Comparison of ENCODE assay signal across 22 cellular contexts in the genomic region with DNA sequence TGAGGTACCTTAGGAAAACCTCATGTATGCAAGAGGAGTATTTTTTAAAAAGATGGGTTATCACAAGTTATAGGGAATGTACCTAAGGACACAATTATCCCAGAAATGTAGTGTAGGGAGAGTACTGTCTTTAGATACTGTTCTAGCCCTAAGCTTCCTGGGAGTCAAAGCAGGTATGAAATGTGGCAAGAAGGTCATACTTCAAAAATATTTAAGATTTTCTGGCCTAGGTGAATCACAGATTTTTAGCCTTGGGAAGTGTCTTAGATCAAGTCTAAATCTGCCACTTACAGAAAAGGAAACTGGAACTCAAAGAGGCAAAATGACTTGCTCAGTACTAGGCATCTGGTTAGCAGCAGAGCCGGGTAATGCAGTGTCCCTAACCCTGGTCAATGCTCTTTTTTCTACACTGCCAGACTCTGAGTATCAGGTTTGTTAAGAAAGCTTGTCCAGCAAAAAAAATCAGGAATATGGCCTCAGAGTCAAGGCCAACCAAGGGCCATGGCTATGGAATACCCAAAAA. TPM values are rescaled to one million over a fixed set of nuclear protein-coding genes. Genes with fewer than 3 reads are reported as not detected.
A peak's percentile ranks its signal among the peaks of the same experiment; 100 is the strongest.
DNase-seq lines count a peak whose midpoint lies in the region; ATAC-seq, FAIRE-seq and TF ChIP-seq lines count a peak whose summit lies in the region.
"Had no signal": no experiment of that assay in that cellular context is flagged by ENCODE, and none has a peak within 500 bp of the region (broad histone marks: within the 10 kb centered on the region; RNA-seq: fewer than 3 reads in every experiment).

No MANE protein-coding gene starts in this region.

- peak; percentile 46 for ATAC-seq in GM19035 (IDR thresholded peaks at IDR 0.05; ENCODE audit: unreplicated experiment)
- ATAC-seq in HG03066 (IDR thresholded peaks at IDR 0.05; ENCODE audit: low read depth, unreplicated experiment): peak; percentile 44
- ATAC-seq in GM12878: peak; percentile 63
- ATAC-seq: left lobe of liver had no signal

- H3K4me1 ChIP-seq in BLaER1 treated with 17β-estradiol and CSF1 and Interleukin-3, amounts not matched to agents 10 nM and 100 nM: peaks cover 85 to 100% (median 98%) of the 10 kb centered on the region in 10 experiments
- H3K4me1 ChIP-seq in GM12878 (ENCODE audit: control insufficient read depth, insufficient read depth, low read length): peaks cover 46% of the 10 kb centered on the region
- H3K4me1 ChIP-seq: neural progenitor cell had no signal

- no peak overlapping the region; the same call in 1 of the 2 replicates for H2AFZ ChIP-seq in GM12878 (ENCODE audit: control insufficient read depth, low read depth, low read length)
- H2AFZ ChIP-seq: neural progenitor cell had no signal

- H3K27me3 Mint-ChIP-seq in Calu3 (ENCODE audit: unreplicated experiment): no peaks in the 10 kb centered on the region

- CTCF ChIA-PET in GM12878 (lab: Yijun Ruan, JAX): interaction anchor here (0.9 to 11.7 kb wide), 6 partner anchors 9 to 66 kb away, joined by 3 to 133 read pairs (median 6); no protein-coding TSS in a partner anchor
- CTCF ChIA-PET in Calu3 (lab: Charles Lee): no interaction called here

- in situ Hi-C loops in GM12878 (cut with MboI): no loop called here

- intact Hi-C loops in GM12878 (cut with micrococcal nuclease; ENCODE audit: unreplicated experiment): no loop called here
- intact Hi-C loops in Calu3 (cut with micrococcal nuclease; ENCODE audit: unreplicated experiment): no loop called here

- no peak overlapping the region for H3K4me3 Mint-ChIP-seq in Calu3 (ENCODE audit: low read depth, unreplicated experiment)
- H3K4me3 Mint-ChIP-seq: neural progenitor cell; T-helper 1 cell treated with Interleukin-12 subunit alpha and Interleukin-12 subunit beta and Interleukin-4 antibody, amounts not matched to agents 30 μg/mL and 1 μg/mL, for 36 hours had no signal

- H3K4me1 Mint-ChIP-seq in Calu3 (ENCODE audit: low read depth, unreplicated experiment): no peaks in the 10 kb centered on the region
- H3K4me1 Mint-ChIP-seq: neural progenitor cell had no signal

- SMC1A ChIA-PET in GM12878 (lab: Charles Lee; ENCODE audit: uncharacterized antibody, unreplicated experiment): interaction anchor here (0.6 to 11.6 kb wide), 11 partner anchors 10 to 63 kb away, joined by 3 to 233 read pairs (median 7); partner anchors contain the start of gene PIK3AP1

- no peak for TF ChIP-seq EP300 in GM12878 (IDR thresholded peaks at IDR 0.05; ENCODE audit: borderline replicate concordance in 1 of 2, control insufficient read depth in 1 of 2, low read depth in 2 of 2, low read length in 2 of 2)

- H3K4me3 ChIP-seq in BLaER1 treated with 17β-estradiol and CSF1 and Interleukin-3, amounts not matched to agents 10 nM and 100 nM: peak overlapping the region in 2 of 10 experiments; percentile 13 to 38; a peak in 4 of 20 replicates
- H3K4me3 ChIP-seq in GM12878: no peak overlapping the region; the same call in 1 of the 2 replicates
- H3K4me3 ChIP-seq: cardiac muscle cell, dorsolateral prefrontal cortex, neural progenitor cell had no signal

- TF ChIP-seq CTCF in GM12878 (IDR thresholded peaks at IDR 0.05 in 2 of 3, conservative IDR thresholded peaks at IDR 0.05 in 1 of 3; ENCODE audit: control insufficient read depth in 2 of 3, extremely low read depth in 1 of 3, insufficient read depth in 1 of 3, low read depth in 3 of 3, low read length in 3 of 3) (no peak), Calu3 (IDR thresholded peaks at IDR 0.05; ENCODE audit: unreplicated experiment) (no peak)

- peaks cover 20% of the 10 kb centered on the region for H3K36me3 Mint-ChIP-seq in Calu3 (ENCODE audit: insufficient read depth, unreplicated experiment)
- H3K36me3 Mint-ChIP-seq: neural progenitor cell had no signal

- peak overlapping the region; percentile 79 to 98 (median 89); a peak in 21 of 22 replicates for H3K4me2 ChIP-seq in BLaER1 treated with 17β-estradiol and CSF1 and Interleukin-3, amounts not matched to agents 10 nM and 100 nM
- peak overlapping the region; percentile 49 for H3K4me2 ChIP-seq in GM12878 (ENCODE audit: control insufficient read depth, insufficient read depth)
- H3K4me2 ChIP-seq: neural progenitor cell had no signal

- TF ChIP-seq RAD21 in GM12878 (IDR thresholded peaks at IDR 0.05; ENCODE audit: insufficient read depth, low read depth, low read length): no peak

- WGBS in GM12878 (ENCODE audit: insufficient coverage, insufficient replicate concordance, low lambda C conversion rate, missing lambda C conversion rate): 7% methylated on average over 1 of the region's 1 CpG

- DNase-seq in GM12878 (ENCODE audit: low read depth, low spot score) (no peak), T-helper 9 cell (no peak), Calu3 (no peak)
- no peak for DNase-seq in stimulated activated CD8-positive, alpha-beta memory T cell treated with anti-CD3 and anti-CD28 coated beads, Interleukin-4, amount 100 ng/mL, for 48 hours
- DNase-seq in central memory CD4-positive, alpha-beta T cell: no peak
- DNase-seq: activated CD4-positive, alpha-beta T cell treated with anti-CD3 and anti-CD28 coated beads, Interleukin-2, amount 50 U/mL, for 48 hours; C1 segment of cervical spinal cord; dorsolateral prefrontal cortex; erythroblast; NCI-H1436 treated with DMSO at 0.1 percent for 48 hours; NCI-H2171 treated with DMSO at 0.1 percent for 48 hours; small intestine; stimulated activated CD4-positive, alpha-beta T cell treated with anti-CD3 and anti-CD28 coated beads, Interleukin-4, amount 100 ng/mL, for 1 hour; substantia nigra had no signal

- H3K36me3 ChIP-seq in BLaER1 treated with 17β-estradiol and CSF1 and Interleukin-3, amounts not matched to agents 10 nM and 100 nM: peaks cover 75 to 98% (median 94%) of the 10 kb centered on the region in 11 experiments
- peaks cover 5 to 10% of the 10 kb centered on the region in 2 experiments; a peak in 3 of 4 replicates for H3K36me3 ChIP-seq in GM12878 (ENCODE audit: control insufficient read depth in 2 of 2, insufficient read depth in 2 of 2, low read length in 1 of 2)
- H3K36me3 ChIP-seq: cardiac muscle cell, neural progenitor cell had no signal

- FAIRE-seq in GM12878 (lab: Jason Lieb, UNC): no peak
- FAIRE-seq: A204.1, small intestine had no signal

- peaks cover 49% of the 10 kb centered on the region for H3K79me2 ChIP-seq in GM12878 (ENCODE audit: control insufficient read depth, insufficient read depth, low read length)

- H4K20me1 ChIP-seq in BLaER1 treated with 17β-estradiol and CSF1 and Interleukin-3, amounts not matched to agents 10 nM and 100 nM: peaks cover 30 to 100% (median 100%) of the 10 kb centered on the region in 11 experiments; a peak in 21 of 22 replicates
- H4K20me1 ChIP-seq in GM12878 (ENCODE audit: control insufficient read depth, insufficient read depth): no peaks in the 10 kb centered on the region

- POLR2A ChIA-PET in GM12878 (lab: Charles Lee): interaction anchor here (0.6 to 3.8 kb wide), 5 partner anchors 9 to 115 kb away, joined by 3 to 33 read pairs (median 5); no protein-coding TSS in a partner anchor

- BruUV-seq in GM12878 (replicated peaks; lab: Mats Ljungman, UMichigan) (TSS peak; percentile 15), Calu3 (replicated peaks; lab: Mats Ljungman, UMichigan) (no TSS peak)

- H3K9ac ChIP-seq in BLaER1 treated with 17β-estradiol and CSF1 and Interleukin-3, amounts not matched to agents 10 nM and 100 nM: peak overlapping the region in 5 of 11 experiments; percentile 21 to 75 (median 34); a peak in 7 of 22 replicates
- peak overlapping the region; percentile 34 for H3K9ac ChIP-seq in GM12878 (ENCODE audit: control insufficient read depth, insufficient read depth, low read length)
- H3K9ac ChIP-seq: neural progenitor cell had no signal

- TF ChIP-seq POLR2A in GM12878 (IDR thresholded peaks at IDR 0.05; ENCODE audit: low read depth, low read length): no peak

- H3K27ac ChIP-seq in BLaER1 treated with 17β-estradiol and CSF1 and Interleukin-3, amounts not matched to agents 10 nM and 100 nM: peak overlapping the region in 9 of 11 experiments; percentile 13 to 82 (median 41); a peak in 14 of 22 replicates
- H3K27ac ChIP-seq in GM12878 (ENCODE audit: control insufficient read depth, insufficient read depth): peak overlapping the region; percentile 74
- H3K27ac ChIP-seq: cardiac muscle cell, neural progenitor cell had no signal

- RAD21 ChIA-PET in GM12878 (lab: Charles Lee; ENCODE audit: unreplicated experiment): interaction anchor here (0.6 to 5.4 kb wide), 7 partner anchors 10 to 278 kb away, joined by 3 to 75 read pairs (median 7); no protein-coding TSS in a partner anchor

- H3K27ac Mint-ChIP-seq in Calu3 (ENCODE audit: unreplicated experiment): no peak overlapping the region
- H3K27ac Mint-ChIP-seq: neural progenitor cell; T-helper 1 cell treated with Interleukin-12 subunit alpha and Interleukin-12 subunit beta and Interleukin-4 antibody, amounts not matched to agents 30 μg/mL and 1 μg/mL, for 36 hours had no signal

- H3K9me3 ChIP-seq in BLaER1 treated with 17β-estradiol and CSF1 and Interleukin-3, amounts not matched to agents 10 nM and 100 nM (replicated peaks in 1 of 11): no peaks in the 10 kb centered on the region
- no peaks in the 10 kb centered on the region; the same call in 2 of the 3 replicates for H3K9me3 ChIP-seq in GM12878 (replicated peaks; ENCODE audit: control insufficient read depth, insufficient read depth, low read length)

- no peaks in the 10 kb centered on the region for H3K9me3 Mint-ChIP-seq in Calu3 (ENCODE audit: low read depth, unreplicated experiment)
- H3K9me3 Mint-ChIP-seq: neural progenitor cell; T-helper 1 cell treated with Interleukin-12 subunit alpha and Interleukin-12 subunit beta and Interleukin-4 antibody, amounts not matched to agents 30 μg/mL and 1 μg/mL, for 36 hours had no signal

- no peaks in the 10 kb centered on the region for H3K27me3 ChIP-seq in BLaER1 treated with 17β-estradiol and CSF1 and Interleukin-3, amounts not matched to agents 10 nM and 100 nM
- H3K27me3 ChIP-seq in GM12878 (replicated peaks in 1 of 2; ENCODE audit: control insufficient read depth in 2 of 2, insufficient read depth in 2 of 2, low read length in 1 of 2): no peaks in the 10 kb centered on the region
- H3K27me3 ChIP-seq: cardiac muscle cell, dorsolateral prefrontal cortex, neural progenitor cell had no signal

RNA-seq across cellular contexts. Expression of gene PIK3AP1, which starts 13.9 kb away (rescaled TPM):
- total RNA-seq in GM12878 (2013; cell fraction: nucleolus; rRNA removed): 528 and 572 TPM in 2 replicates
- total RNA-seq in GM12878 (2014; rRNA removed) (151 and 167 TPM in 2 replicates), GM12878 (2014; rRNA removed; fragmentation: Illumina TruSeq; extraction: Trizol) (143 and 148 TPM in 2 replicates), GM12878 (2021) (137 and 142 TPM in 2 replicates), Calu3 (2022) (114 and 117 TPM in 2 replicates)
- 51.5 TPM for polyA plus RNA-seq in GM12878 (2011; ENCODE audit: low read depth)
- polyA plus RNA-seq in GM12878 (2011; rRNA removed) (281 and 306 TPM in 2 replicates), GM12878 (2014; fragmentation: Illumina TruSeq; extraction: Trizol) (107 and 128 TPM in 2 replicates), GM12878 (2014; fragmentation: Nextera tagmentation; extraction: Ambion mirVana) (10 to 100 TPM; 26.2 to 37.0 TPM), GM12878 (2014; rRNA removed) (108 and 110 TPM in 2 replicates), GM12878 (2016; fragmentation: Nextera tagmentation; extraction: Ambion mirVana) (10 to 100 TPM; 92.4 to 93.7 TPM)
- polyA plus RNA-seq in GM12878 (2011; cell fraction: cytosol; rRNA removed): 333 and 336 TPM in 2 replicates
- polyA plus RNA-seq in GM12878 (2011; cell fraction: nucleus; rRNA removed): 200 and 264 TPM in 2 replicates
- 66.8 and 75.2 TPM in 2 replicates for polyA plus RNA-seq in GM12878 (2012)
- 802 and 813 TPM in 2 replicates for polyA minus RNA-seq in GM12878 (2011; rRNA and poly(A)+ RNA removed)
- polyA minus RNA-seq in GM12878 (2011; cell fraction: cytosol; rRNA and poly(A)+ RNA removed): 162 and 192 TPM in 2 replicates
- 171 and 266 TPM in 2 replicates for polyA minus RNA-seq in GM12878 (2011; cell fraction: nucleus; rRNA and poly(A)+ RNA removed)
